ENCODE assay signal across 1 cellular context in genomic region chr15:41827880-41828746, GRCh38.
TF ChIP-seq lines count a peak whose summit lies in the region.

Gene JMJD7 (plus strand): TSS chr15:41828092. CDS start chr15:41828125, 33 bp downstream.

TF ChIP-seq in HepG2, 621 proteins besides CTCF, POLR2A, EP300 and RAD21 (continued from another document and continues in another):
- TF ChIP-seq, protein P1, sequence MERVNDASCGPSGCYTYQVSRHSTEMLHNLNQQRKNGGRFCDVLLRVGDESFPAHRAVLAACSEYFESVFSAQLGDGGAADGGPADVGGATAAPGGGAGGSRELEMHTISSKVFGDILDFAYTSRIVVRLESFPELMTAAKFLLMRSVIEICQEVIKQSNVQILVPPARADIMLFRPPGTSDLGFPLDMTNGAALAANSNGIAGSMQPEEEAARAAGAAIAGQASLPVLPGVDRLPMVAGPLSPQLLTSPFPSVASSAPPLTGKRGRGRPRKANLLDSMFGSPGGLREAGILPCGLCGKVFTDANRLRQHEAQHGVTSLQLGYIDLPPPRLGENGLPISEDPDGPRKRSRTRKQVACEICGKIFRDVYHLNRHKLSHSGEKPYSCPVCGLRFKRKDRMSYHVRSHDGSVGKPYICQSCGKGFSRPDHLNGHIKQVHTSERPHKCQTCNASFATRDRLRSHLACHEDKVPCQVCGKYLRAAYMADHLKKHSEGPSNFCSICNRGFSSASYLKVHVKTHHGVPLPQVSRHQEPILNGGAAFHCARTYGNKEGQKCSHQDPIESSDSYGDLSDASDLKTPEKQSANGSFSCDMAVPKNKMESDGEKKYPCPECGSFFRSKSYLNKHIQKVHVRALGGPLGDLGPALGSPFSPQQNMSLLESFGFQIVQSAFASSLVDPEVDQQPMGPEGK (CRISPR knock-in tag; IDR thresholded peaks at IDR 0.05): no peak
- TF ChIP-seq PLSCR1 (CRISPR knock-in tag; IDR thresholded peaks at IDR 0.05; ENCODE audit: borderline replicate concordance) (no peak), THYN1 (CRISPR knock-in tag; IDR thresholded peaks at IDR 0.05; ENCODE audit: borderline replicate concordance, low read depth) (no peak), WIZ (CRISPR knock-in tag; IDR thresholded peaks at IDR 0.05) (no peak), ZNF563 (CRISPR knock-in tag; IDR thresholded peaks at IDR 0.05) (no peak), BHLHE40 (IDR thresholded peaks at IDR 0.05; ENCODE audit: low read length) (no peak), MBNL3 (CRISPR knock-in tag; conservative IDR thresholded peaks at IDR 0.05) (no peak), GTF3A (CRISPR knock-in tag; conservative IDR thresholded peaks at IDR 0.05) (no peak), ASH2L (IDR thresholded peaks at IDR 0.05; ENCODE audit: insufficient read length, low read depth, low read length) (no peak), MAFG (CRISPR knock-in tag; IDR thresholded peaks at IDR 0.05) (no peak), ZNF207 (IDR thresholded peaks at IDR 0.05; ENCODE audit: borderline replicate concordance) (no peak), ZNF788 (CRISPR knock-in tag; IDR thresholded peaks at IDR 0.05; ENCODE audit: borderline replicate concordance) (peak; percentile 47; the same call in 1 of the 2 replicates), RFX3 (CRISPR knock-in tag; IDR thresholded peaks at IDR 0.05) (no peak), KLF6 (CRISPR knock-in tag; IDR thresholded peaks at IDR 0.05) (no peak), TBX2 (CRISPR knock-in tag; IDR thresholded peaks at IDR 0.05; ENCODE audit: borderline replicate concordance) (peak; percentile 77; the same call in 1 of the 2 replicates), KMT2A (CRISPR knock-in tag; IDR thresholded peaks at IDR 0.05) (no peak; the same call in 1 of the 2 replicates), TAF1 (CRISPR knock-in tag; IDR thresholded peaks at IDR 0.05) (peak; percentile 68; the same call in 1 of the 2 replicates), ARNT (IDR thresholded peaks at IDR 0.05) (no peak), HNF1A (IDR thresholded peaks at IDR 0.05; ENCODE audit: low read depth) (no peak), HNF1A (CRISPR knock-in tag; IDR thresholded peaks at IDR 0.05; ENCODE audit: borderline replicate concordance) (no peak), PPARG (CRISPR knock-in tag; conservative IDR thresholded peaks at IDR 0.05) (no peak), ZNF274 (CRISPR knock-in tag; IDR thresholded peaks at IDR 0.05) (no peak), HOXA5 (CRISPR knock-in tag; IDR thresholded peaks at IDR 0.05) (no peak), CREM (IDR thresholded peaks at IDR 0.05) (no peak), CREM (CRISPR knock-in tag; IDR thresholded peaks at IDR 0.05) (no peak), ELF1 (CRISPR knock-in tag; IDR thresholded peaks at IDR 0.05) (0 out of 2 replicates have a peak, but pooled peaks have one; percentile 26), ZNF225 (CRISPR knock-in tag; IDR thresholded peaks at IDR 0.05) (peak; percentile 80; the same call in 1 of the 2 replicates)
- TF ChIP-seq, protein P2, sequence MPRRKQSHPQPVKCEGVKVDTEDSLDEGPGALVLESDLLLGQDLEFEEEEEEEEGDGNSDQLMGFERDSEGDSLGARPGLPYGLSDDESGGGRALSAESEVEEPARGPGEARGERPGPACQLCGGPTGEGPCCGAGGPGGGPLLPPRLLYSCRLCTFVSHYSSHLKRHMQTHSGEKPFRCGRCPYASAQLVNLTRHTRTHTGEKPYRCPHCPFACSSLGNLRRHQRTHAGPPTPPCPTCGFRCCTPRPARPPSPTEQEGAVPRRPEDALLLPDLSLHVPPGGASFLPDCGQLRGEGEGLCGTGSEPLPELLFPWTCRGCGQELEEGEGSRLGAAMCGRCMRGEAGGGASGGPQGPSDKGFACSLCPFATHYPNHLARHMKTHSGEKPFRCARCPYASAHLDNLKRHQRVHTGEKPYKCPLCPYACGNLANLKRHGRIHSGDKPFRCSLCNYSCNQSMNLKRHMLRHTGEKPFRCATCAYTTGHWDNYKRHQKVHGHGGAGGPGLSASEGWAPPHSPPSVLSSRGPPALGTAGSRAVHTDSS (CRISPR knock-in tag; conservative IDR thresholded peaks at IDR 0.05): no peak
- TF ChIP-seq, protein P3, sequence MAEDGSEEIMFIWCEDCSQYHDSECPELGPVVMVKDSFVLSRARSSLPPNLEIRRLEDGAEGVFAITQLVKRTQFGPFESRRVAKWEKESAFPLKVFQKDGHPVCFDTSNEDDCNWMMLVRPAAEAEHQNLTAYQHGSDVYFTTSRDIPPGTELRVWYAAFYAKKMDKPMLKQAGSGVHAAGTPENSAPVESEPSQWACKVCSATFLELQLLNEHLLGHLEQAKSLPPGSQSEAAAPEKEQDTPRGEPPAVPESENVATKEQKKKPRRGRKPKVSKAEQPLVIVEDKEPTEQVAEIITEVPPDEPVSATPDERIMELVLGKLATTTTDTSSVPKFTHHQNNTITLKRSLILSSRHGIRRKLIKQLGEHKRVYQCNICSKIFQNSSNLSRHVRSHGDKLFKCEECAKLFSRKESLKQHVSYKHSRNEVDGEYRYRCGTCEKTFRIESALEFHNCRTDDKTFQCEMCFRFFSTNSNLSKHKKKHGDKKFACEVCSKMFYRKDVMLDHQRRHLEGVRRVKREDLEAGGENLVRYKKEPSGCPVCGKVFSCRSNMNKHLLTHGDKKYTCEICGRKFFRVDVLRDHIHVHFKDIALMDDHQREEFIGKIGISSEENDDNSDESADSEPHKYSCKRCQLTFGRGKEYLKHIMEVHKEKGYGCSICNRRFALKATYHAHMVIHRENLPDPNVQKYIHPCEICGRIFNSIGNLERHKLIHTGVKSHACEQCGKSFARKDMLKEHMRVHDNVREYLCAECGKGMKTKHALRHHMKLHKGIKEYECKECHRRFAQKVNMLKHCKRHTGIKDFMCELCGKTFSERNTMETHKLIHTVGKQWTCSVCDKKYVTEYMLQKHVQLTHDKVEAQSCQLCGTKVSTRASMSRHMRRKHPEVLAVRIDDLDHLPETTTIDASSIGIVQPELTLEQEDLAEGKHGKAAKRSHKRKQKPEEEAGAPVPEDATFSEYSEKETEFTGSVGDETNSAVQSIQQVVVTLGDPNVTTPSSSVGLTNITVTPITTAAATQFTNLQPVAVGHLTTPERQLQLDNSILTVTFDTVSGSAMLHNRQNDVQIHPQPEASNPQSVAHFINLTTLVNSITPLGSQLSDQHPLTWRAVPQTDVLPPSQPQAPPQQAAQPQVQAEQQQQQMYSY (CRISPR knock-in tag; IDR thresholded peaks at IDR 0.05): no peak
- TF ChIP-seq, protein P4, sequence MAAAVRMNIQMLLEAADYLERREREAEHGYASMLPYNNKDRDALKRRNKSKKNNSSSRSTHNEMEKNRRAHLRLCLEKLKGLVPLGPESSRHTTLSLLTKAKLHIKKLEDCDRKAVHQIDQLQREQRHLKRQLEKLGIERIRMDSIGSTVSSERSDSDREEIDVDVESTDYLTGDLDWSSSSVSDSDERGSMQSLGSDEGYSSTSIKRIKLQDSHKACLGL (CRISPR knock-in tag; IDR thresholded peaks at IDR 0.05): peak; percentile 73; the same call in 1 of the 2 replicates
- TF ChIP-seq, protein P5, sequence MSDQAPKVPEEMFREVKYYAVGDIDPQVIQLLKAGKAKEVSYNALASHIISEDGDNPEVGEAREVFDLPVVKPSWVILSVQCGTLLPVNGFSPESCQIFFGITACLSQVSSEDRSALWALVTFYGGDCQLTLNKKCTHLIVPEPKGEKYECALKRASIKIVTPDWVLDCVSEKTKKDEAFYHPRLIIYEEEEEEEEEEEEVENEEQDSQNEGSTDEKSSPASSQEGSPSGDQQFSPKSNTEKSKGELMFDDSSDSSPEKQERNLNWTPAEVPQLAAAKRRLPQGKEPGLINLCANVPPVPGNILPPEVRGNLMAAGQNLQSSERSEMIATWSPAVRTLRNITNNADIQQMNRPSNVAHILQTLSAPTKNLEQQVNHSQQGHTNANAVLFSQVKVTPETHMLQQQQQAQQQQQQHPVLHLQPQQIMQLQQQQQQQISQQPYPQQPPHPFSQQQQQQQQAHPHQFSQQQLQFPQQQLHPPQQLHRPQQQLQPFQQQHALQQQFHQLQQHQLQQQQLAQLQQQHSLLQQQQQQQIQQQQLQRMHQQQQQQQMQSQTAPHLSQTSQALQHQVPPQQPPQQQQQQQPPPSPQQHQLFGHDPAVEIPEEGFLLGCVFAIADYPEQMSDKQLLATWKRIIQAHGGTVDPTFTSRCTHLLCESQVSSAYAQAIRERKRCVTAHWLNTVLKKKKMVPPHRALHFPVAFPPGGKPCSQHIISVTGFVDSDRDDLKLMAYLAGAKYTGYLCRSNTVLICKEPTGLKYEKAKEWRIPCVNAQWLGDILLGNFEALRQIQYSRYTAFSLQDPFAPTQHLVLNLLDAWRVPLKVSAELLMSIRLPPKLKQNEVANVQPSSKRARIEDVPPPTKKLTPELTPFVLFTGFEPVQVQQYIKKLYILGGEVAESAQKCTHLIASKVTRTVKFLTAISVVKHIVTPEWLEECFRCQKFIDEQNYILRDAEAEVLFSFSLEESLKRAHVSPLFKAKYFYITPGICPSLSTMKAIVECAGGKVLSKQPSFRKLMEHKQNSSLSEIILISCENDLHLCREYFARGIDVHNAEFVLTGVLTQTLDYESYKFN (CRISPR knock-in tag; conservative IDR thresholded peaks at IDR 0.05): 0 out of 2 replicates have a peak, but pooled peaks have one; percentile 5
- TF ChIP-seq, protein P6, sequence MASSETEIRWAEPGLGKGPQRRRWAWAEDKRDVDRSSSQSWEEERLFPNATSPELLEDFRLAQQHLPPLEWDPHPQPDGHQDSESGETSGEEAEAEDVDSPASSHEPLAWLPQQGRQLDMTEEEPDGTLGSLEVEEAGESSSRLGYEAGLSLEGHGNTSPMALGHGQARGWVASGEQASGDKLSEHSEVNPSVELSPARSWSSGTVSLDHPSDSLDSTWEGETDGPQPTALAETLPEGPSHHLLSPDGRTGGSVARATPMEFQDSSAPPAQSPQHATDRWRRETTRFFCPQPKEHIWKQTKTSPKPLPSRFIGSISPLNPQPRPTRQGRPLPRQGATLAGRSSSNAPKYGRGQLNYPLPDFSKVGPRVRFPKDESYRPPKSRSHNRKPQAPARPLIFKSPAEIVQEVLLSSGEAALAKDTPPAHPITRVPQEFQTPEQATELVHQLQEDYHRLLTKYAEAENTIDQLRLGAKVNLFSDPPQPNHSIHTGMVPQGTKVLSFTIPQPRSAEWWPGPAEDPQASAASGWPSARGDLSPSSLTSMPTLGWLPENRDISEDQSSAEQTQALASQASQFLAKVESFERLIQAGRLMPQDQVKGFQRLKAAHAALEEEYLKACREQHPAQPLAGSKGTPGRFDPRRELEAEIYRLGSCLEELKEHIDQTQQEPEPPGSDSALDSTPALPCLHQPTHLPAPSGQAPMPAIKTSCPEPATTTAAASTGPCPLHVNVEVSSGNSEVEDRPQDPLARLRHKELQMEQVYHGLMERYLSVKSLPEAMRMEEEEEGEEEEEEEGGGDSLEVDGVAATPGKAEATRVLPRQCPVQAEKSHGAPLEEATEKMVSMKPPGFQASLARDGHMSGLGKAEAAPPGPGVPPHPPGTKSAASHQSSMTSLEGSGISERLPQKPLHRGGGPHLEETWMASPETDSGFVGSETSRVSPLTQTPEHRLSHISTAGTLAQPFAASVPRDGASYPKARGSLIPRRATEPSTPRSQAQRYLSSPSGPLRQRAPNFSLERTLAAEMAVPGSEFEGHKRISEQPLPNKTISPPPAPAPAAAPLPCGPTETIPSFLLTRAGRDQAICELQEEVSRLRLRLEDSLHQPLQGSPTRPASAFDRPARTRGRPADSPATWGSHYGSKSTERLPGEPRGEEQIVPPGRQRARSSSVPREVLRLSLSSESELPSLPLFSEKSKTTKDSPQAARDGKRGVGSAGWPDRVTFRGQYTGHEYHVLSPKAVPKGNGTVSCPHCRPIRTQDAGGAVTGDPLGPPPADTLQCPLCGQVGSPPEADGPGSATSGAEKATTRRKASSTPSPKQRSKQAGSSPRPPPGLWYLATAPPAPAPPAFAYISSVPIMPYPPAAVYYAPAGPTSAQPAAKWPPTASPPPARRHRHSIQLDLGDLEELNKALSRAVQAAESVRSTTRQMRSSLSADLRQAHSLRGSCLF (CRISPR knock-in tag; IDR thresholded peaks at IDR 0.05; ENCODE audit: borderline replicate concordance): no peak
- TF ChIP-seq, protein P7, sequence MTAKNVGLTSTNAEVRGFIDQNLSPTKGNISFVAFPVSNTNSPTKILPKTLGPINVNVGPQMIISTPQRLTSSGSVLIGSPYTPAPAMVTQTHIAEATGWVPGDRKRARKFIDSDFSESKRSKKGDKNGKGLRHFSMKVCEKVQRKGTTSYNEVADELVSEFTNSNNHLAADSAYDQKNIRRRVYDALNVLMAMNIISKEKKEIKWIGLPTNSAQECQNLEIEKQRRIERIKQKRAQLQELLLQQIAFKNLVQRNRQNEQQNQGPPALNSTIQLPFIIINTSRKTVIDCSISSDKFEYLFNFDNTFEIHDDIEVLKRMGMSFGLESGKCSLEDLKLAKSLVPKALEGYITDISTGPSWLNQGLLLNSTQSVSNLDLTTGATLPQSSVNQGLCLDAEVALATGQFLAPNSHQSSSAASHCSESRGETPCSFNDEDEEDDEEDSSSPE (CRISPR knock-in tag; IDR thresholded peaks at IDR 0.05): no peak
